Comparison of ENCODE assay signal across 9 cellular contexts in the genomic region with DNA sequence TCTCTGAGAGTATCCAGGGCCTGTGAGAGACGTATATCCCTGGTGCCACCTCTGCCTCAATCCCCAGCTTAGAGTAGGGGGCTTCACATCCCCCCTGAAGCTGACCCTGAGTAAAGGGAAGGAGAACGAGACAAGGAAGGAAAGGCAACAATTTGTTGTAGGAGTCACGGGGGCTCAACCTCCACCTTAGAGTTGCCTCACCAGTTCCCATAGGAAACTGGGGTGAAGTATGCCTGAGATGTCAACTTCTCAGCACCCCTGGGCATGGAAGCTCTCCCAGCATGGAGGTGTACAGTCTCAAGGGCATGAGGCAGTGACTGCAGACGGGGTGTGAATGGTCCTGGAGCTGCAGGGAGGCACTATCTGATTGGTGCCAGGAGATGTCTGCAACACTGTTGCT.
"Had no signal": no experiment of that assay in that cellular context is flagged by ENCODE, and none has a peak within 500 bp of the region (broad histone marks: within the 10 kb centered on the region; RNA-seq: fewer than 3 reads in every experiment).

No MANE protein-coding gene starts in this region.

- H3K27ac Mint-ChIP-seq: GM23338, H9, HFFc6 had no signal

- H3K4me2 ChIP-seq: GM23338 had no signal

- H3K4me3 Mint-ChIP-seq: GM23338, H9, HFFc6 had no signal

- H3K27ac ChIP-seq: GM23248 had no signal

- DNase-seq: GM23248, GOT3, H7, H9, HCEC 1CT, HFFc6 had no signal

- H3K4me1 ChIP-seq: HAP-1 had no signal

- H3K9me3 ChIP-seq: HAP-1 had no signal

- H3K4me1 Mint-ChIP-seq: GM23338, H9 had no signal

- H3K9ac ChIP-seq: GM23248 had no signal

- H3K36me3 ChIP-seq: HAP-1 had no signal

- H2AFZ ChIP-seq: GM23248, GM23338 had no signal

- H3K4me3 ChIP-seq: GM23248, GM23338, HAP-1 had no signal

- ATAC-seq: GM23338, HCT116 had no signal

- H3K9me3 Mint-ChIP-seq: GM23338, H9, HFFc6 had no signal
